In genomic region chr2:202032841-202033316, GRCh38 we compare ENCODE assay signal across 8 cellular contexts. TPM values are rescaled to one million over a fixed set of nuclear protein-coding genes. Genes with fewer than 3 reads are reported as not detected.
A peak's percentile ranks its signal among the peaks of the same experiment; 100 is the strongest.
DNase-seq lines count a peak whose midpoint lies in the region; ATAC-seq and TF ChIP-seq lines count a peak whose summit lies in the region.

No MANE protein-coding gene starts in this region.

- TF ChIP-seq CTCF in RWPE1 (conservative IDR thresholded peaks at IDR 0.05; ENCODE audit: low read depth), result no peak
- TF ChIP-seq CTCF in adrenal gland (IDR thresholded peaks at IDR 0.05), result no peak
- TF ChIP-seq CTCF in right atrium auricular region (IDR thresholded peaks at IDR 0.05), result no peak

- peak; percentile 24 for ATAC-seq in GM18502 (IDR thresholded peaks at IDR 0.05; ENCODE audit: poor library complexity, unreplicated experiment)
- peak; percentile 10 for ATAC-seq in HG03095 (IDR thresholded peaks at IDR 0.05; ENCODE audit: unreplicated experiment)

- DNase-seq in RWPE1 (ENCODE audit: low spot score) (peak; percentile 26), adrenal gland (peak in 6 of 7 donors; percentile 31 to 63 (median 47)), right atrium auricular region (ENCODE audit: low spot score) (no peak), retina (peak; percentile 91), NCI-H2029 treated with DMSO at 0.1 percent for 48 hours (lab: John Stamatoyannopoulos, UW) (no peak), occipital lobe (lab: John Stamatoyannopoulos, UW) (no peak)

- intact Hi-C loops in adrenal gland (cut with DNase I), result no loop called here

- CTCF ChIA-PET in RWPE1 (lab: Yijun Ruan, JAX), result no interaction called here

- H3K9me3 ChIP-seq in adrenal gland (replicated peaks in 1 of 3) (no peaks in the 10 kb centered on the region), right atrium auricular region (no peaks in the 10 kb centered on the region)

- H3K4me1 ChIP-seq in adrenal gland (replicated peaks in 1 of 2), result peaks cover 8 to 17% of the 10 kb centered on the region in 2 donors
- peaks cover 0 to 31% of the 10 kb centered on the region in 2 donors for H3K4me1 ChIP-seq in right atrium auricular region

- no peak for TF ChIP-seq POLR2A in adrenal gland (IDR thresholded peaks at IDR 0.05)

- H3K36me3 ChIP-seq in adrenal gland (replicated peaks in 1 of 2), result no peaks in the 10 kb centered on the region
- no peaks in the 10 kb centered on the region for H3K36me3 ChIP-seq in right atrium auricular region

- H3K4me3 ChIP-seq in adrenal gland (peak overlapping the region; percentile 34 to 76 (median 64)), right atrium auricular region (peak overlapping the region; percentile 63 to 66)

- WGBS in adrenal gland, 4 donors, result 0 to 1% (median 0%) methylated on average over 6 to 42 of the region's 42 CpGs

- H3K27ac ChIP-seq in RWPE1 (peak overlapping the region; percentile 90), adrenal gland (peak overlapping the region in 4 of 5 donors; percentile 73 to 94 (median 88)), right atrium auricular region (peak overlapping the region; percentile 91 to 97)

- POLR2A ChIA-PET in RWPE1 (lab: Yijun Ruan, JAX; ENCODE audit: low non-redundant PET), result no interaction called here

- peaks cover 5% of the 10 kb centered on the region for H3K27me3 ChIP-seq in adrenal gland
- H3K27me3 ChIP-seq in right atrium auricular region, result no peaks in the 10 kb centered on the region

RNA-seq across cellular contexts. Expression of gene FZD7, which starts 0.8 kb away (rescaled TPM):
- total RNA-seq in adrenal gland (1 to 10 TPM; 1.2 to 7.1 (median 4.1) TPM), right atrium auricular region (10 to 100 TPM; 14.1 to 24.5 TPM), occipital lobe (7.0 TPM)
- 1 to 10 TPM; 1.3 to 1.5 (median 1.4) TPM for polyA plus RNA-seq in adrenal gland

RNA-seq across cellular contexts. Expression of gene KIAA2012, which starts 40.2 kb away (rescaled TPM):
- total RNA-seq in adrenal gland, result not detected
- polyA plus RNA-seq in adrenal gland, result under 1 TPM in 2 of 3 donors, not detected in 1; 0.09 to 0.16 TPM
- not detected for total RNA-seq in right atrium auricular region
- 0.47 TPM for total RNA-seq in occipital lobe

Comparison
In these comparisons a context has a peak if more than half of its experiments do, and no peak if none do; other contexts are left out.
1. DNase-seq: peak in RWPE1 (single experiment), adrenal gland (6 of 7) and retina (single experiment); none in right atrium auricular region (single experiment), NCI-H2029 treated with DMSO at 0.1 percent for 48 hours (single experiment) and occipital lobe (single experiment).
2. Peak in every context shown above with its lines, with median percentiles within 50 percentile points of each other: H3K27ac ChIP-seq.